Comparison of ENCODE assay signal across 1 cellular context in the genomic region with DNA sequence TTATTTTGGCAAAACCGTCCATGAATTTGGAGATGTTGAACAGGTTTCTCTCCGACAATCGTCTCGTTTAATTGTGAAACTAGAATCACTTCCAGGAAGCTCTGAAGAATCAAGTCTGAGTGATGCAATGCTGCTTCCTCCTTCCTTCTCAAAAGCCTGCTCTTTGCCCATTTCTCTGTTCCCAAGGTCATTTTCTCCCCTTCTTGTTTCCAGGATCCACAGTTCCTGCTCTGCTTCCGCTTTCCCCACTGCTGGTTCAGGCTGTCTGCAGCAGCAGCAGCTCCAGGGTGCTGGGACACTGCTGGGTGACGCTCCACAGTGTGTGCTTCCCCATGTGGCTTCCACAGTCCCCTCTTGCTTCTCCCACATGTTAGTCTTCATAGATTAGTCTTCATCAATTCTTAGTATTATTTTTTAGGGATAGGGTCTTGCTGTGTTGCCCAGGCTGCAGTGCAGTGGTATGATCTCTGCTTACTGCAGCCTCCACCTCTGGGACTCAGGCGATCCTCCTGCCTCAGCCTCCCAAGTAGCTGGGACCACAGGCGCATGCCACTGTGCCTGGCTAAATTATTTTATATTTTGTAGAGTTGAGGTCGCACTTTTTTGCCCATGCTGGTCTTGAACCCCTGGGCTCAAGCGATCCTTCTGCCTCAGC.
TF ChIP-seq lines count a peak whose summit lies in the region.

No MANE protein-coding gene starts in this region.

TF ChIP-seq in H1, 55 proteins besides CTCF, POLR2A, EP300 and RAD21:
- no peak for TF ChIP-seq SUZ12 (IDR thresholded peaks at IDR 0.05; ENCODE audit: low read length)
- no peak for TF ChIP-seq KDM4A (IDR thresholded peaks at IDR 0.05; ENCODE audit: low read depth, low read length, severe bottlenecking)
- TF ChIP-seq MAFK (IDR thresholded peaks at IDR 0.05; ENCODE audit: low read depth, low read length) = no peak
- no peak for TF ChIP-seq CREB1 (IDR thresholded peaks at IDR 0.05)
- TF ChIP-seq SP1 (IDR thresholded peaks at IDR 0.05; ENCODE audit: low read depth, low read length) = no peak
- no peak for TF ChIP-seq TAF7 (optimal IDR thresholded peaks at IDR 0.05; ENCODE audit: borderline replicate concordance, low read depth, low read length)
- TF ChIP-seq KDM1A (IDR thresholded peaks at IDR 0.05; ENCODE audit: borderline replicate concordance, low read length) = peak; percentile 38; the same call in 1 of the 2 replicates
- no peak for TF ChIP-seq HDAC2 (IDR thresholded peaks at IDR 0.05; ENCODE audit: borderline replicate concordance in 1 of 2, low read depth in 2 of 2, low read length in 2 of 2)
